In the genomic region with DNA sequence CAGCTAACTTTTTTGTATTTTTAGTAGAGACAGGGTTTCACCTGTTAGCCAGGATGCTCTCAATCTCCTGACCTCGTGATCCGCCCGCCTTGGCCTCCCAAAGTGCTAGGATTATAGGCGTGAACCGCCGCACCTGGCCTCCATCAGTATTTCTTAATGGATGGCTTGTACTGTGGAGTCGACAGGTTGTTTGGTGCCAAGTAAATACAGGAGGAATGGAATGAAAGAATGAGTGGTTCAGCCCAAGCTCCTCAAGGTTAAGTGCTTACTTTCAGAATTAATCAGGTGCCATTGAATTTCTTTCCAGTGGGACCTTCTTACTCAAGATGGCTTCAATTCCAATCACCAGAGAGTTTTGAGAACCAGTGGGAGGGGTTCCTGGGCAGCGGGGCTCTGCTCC, we compare ENCODE assay signal across 17 cellular contexts. TPM values are rescaled to one million over a fixed set of nuclear protein-coding genes. Genes with fewer than 3 reads are reported as not detected.
DNase-seq lines count a peak whose midpoint lies in the region; ATAC-seq, FAIRE-seq and TF ChIP-seq lines count a peak whose summit lies in the region.
"Had no signal": no experiment of that assay in that cellular context is flagged by ENCODE, and none has a peak within 500 bp of the region (broad histone marks: within the 10 kb centered on the region; RNA-seq: fewer than 3 reads in every experiment).

No MANE protein-coding gene starts in this region.

- ATAC-seq in psoas muscle (peak in 2 of 4 donors; percentile 1 to 12), GM21576 (IDR thresholded peaks at IDR 0.05; ENCODE audit: unreplicated experiment) (no peak)
- ATAC-seq: A549 had no signal

- POLR2A ChIA-PET in HEK293 (lab: Yijun Ruan, JAX), result interaction anchor here (0.6 kb wide), 1 partner anchor 14 kb away, joined by 7 read pairs; no protein-coding TSS in a partner anchor

- H3K36me3 Mint-ChIP-seq in endothelial cell (ENCODE audit: low read depth, unreplicated experiment), result no peaks in the 10 kb centered on the region

- TF ChIP-seq CTCF in HEK293 (tag by site-specific recombination; IDR thresholded peaks at IDR 0.05) (no peak), kidney (IDR thresholded peaks at IDR 0.05; ENCODE audit: borderline replicate concordance, extremely low read depth, insufficient read depth) (no peak), psoas muscle (IDR thresholded peaks at IDR 0.05) (no peak), endothelial cell (IDR thresholded peaks at IDR 0.05; ENCODE audit: unreplicated experiment) (no peak)

- WGBS in psoas muscle, 3 donors, result 56 to 85% (median 61%) methylated on average over 8 of the region's 8 CpGs

- DNase-seq in DMS79 (lab: John Stamatoyannopoulos, UW) (peak; percentile 63), kidney (peak; percentile 10), psoas muscle (no peak), endothelial cell (ENCODE audit: low spot score) (no peak), RPMI8226 (no peak), SKM-1 treated with dmso at 0.1 percent for 144 hours (lab: John Stamatoyannopoulos, UW; ENCODE audit: unreplicated experiment) (no peak)
- DNase-seq: Caco-2; CD8-positive, alpha-beta memory T cell; GOT3; H9 had no signal

- H3K4me1 ChIP-seq in HEK293 (ENCODE audit: control insufficient read depth, insufficient read depth, low read length) (no peaks in the 10 kb centered on the region), kidney (ENCODE audit: control insufficient read depth in 1 of 2, insufficient read depth in 1 of 2, low read depth in 1 of 2, low read length in 2 of 2) (no peaks in the 10 kb centered on the region), psoas muscle (peaks cover 16% of the 10 kb centered on the region)
- H3K4me1 ChIP-seq: A549, Caco-2 had no signal

- CTCF ChIA-PET in HEK293 (lab: Yijun Ruan, JAX), result interaction anchor here (0.6 to 3.8 kb wide), 5 partner anchors 9 to 106 kb away, joined by 3 to 34 read pairs (median 5); no protein-coding TSS in a partner anchor

- H3K27me3 Mint-ChIP-seq in endothelial cell (ENCODE audit: unreplicated experiment), result peaks cover 1% of the 10 kb centered on the region

- H3K36me3 ChIP-seq in HEK293 (ENCODE audit: control insufficient read depth in 2 of 2, insufficient read depth in 1 of 2, low read length in 2 of 2), result no peaks in the 10 kb centered on the region
- no peaks in the 10 kb centered on the region for H3K36me3 ChIP-seq in kidney (ENCODE audit: control insufficient read depth in 1 of 2, insufficient read depth in 2 of 2, low read length in 2 of 2)
- no peaks in the 10 kb centered on the region for H3K36me3 ChIP-seq in psoas muscle (ENCODE audit: insufficient read depth in 1 of 2, low read depth in 1 of 2)

- H3K9ac ChIP-seq in kidney (ENCODE audit: low read length in 2 of 2), result no peak overlapping the region

- H3K27me3 ChIP-seq in psoas muscle (ENCODE audit: insufficient read depth in 3 of 3, low read length in 2 of 3), result no peaks in the 10 kb centered on the region

- H3K27ac ChIP-seq in HEK293 (ENCODE audit: extremely low read depth, low read depth, low read length) (no peak overlapping the region), kidney (ENCODE audit: low read depth in 2 of 2, low read length in 2 of 2) (no peak overlapping the region), psoas muscle (peak overlapping the region; percentile 84)
- H3K27ac ChIP-seq: A549, HL-60 had no signal

- intact Hi-C loops in kidney (cut with DNase I), result no loop called here
- intact Hi-C loops in psoas muscle (cut with DNase I), result loop anchor here in 1 of 2 donors (5.0 kb wide), 1 partner anchor 34 kb away; the partner anchor contains the start of gene SMTNL2

- H3K4me1 Mint-ChIP-seq in endothelial cell (ENCODE audit: unreplicated experiment), result no peaks in the 10 kb centered on the region
- H3K4me1 Mint-ChIP-seq: CD8-positive, alpha-beta memory T cell had no signal

- no peaks in the 10 kb centered on the region for H3K9me3 Mint-ChIP-seq in endothelial cell (ENCODE audit: unreplicated experiment)
- H3K9me3 Mint-ChIP-seq: H9 had no signal

- no peak for FAIRE-seq in kidney (lab: Jason Lieb, UNC)
- FAIRE-seq: A549 had no signal

- no peak overlapping the region for H3K4me3 Mint-ChIP-seq in endothelial cell (ENCODE audit: unreplicated experiment)
- H3K4me3 Mint-ChIP-seq: CD8-positive, alpha-beta memory T cell; H9 had no signal

- no peaks in the 10 kb centered on the region for H3K9me3 ChIP-seq in HEK293 (ENCODE audit: control insufficient read depth, insufficient read depth, low read depth, low read length)
- H3K9me3 ChIP-seq in kidney (ENCODE audit: control insufficient read depth in 1 of 2, low read length in 2 of 2), result no peaks in the 10 kb centered on the region
- H3K9me3 ChIP-seq in psoas muscle, result peaks cover under 1% of the 10 kb centered on the region
- H3K9me3 ChIP-seq: Caco-2 had no signal

- H3K27ac Mint-ChIP-seq in endothelial cell (ENCODE audit: unreplicated experiment), result no peak overlapping the region
- H3K27ac Mint-ChIP-seq: CD8-positive, alpha-beta memory T cell; H9 had no signal

- H3K4me3 ChIP-seq in HEK293 (ENCODE audit: low read depth, low read length), result no peak overlapping the region
- H3K4me3 ChIP-seq in kidney (ENCODE audit: low read length in 2 of 2), result no peak overlapping the region
- H3K4me3 ChIP-seq in psoas muscle, result no peak overlapping the region
- H3K4me3 ChIP-seq: A549 had no signal

TF ChIP-seq in HEK293, 187 proteins besides CTCF, POLR2A, EP300 and RAD21:
- TF ChIP-seq, protein P1, sequence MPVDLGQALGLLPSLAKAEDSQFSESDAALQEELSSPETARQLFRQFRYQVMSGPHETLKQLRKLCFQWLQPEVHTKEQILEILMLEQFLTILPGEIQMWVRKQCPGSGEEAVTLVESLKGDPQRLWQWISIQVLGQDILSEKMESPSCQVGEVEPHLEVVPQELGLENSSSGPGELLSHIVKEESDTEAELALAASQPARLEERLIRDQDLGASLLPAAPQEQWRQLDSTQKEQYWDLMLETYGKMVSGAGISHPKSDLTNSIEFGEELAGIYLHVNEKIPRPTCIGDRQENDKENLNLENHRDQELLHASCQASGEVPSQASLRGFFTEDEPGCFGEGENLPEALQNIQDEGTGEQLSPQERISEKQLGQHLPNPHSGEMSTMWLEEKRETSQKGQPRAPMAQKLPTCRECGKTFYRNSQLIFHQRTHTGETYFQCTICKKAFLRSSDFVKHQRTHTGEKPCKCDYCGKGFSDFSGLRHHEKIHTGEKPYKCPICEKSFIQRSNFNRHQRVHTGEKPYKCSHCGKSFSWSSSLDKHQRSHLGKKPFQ (tag by site-specific recombination; IDR thresholded peaks at IDR 0.05), result no peak
- TF ChIP-seq SCRT1 (tag by site-specific recombination; IDR thresholded peaks at IDR 0.05; ENCODE audit: borderline replicate concordance) (0 out of 2 replicates have a peak, but pooled peaks have one; percentile 18), ZNF202 (tag by site-specific recombination; IDR thresholded peaks at IDR 0.05; ENCODE audit: borderline replicate concordance) (no peak), ZNF768 (tag by site-specific recombination; IDR thresholded peaks at IDR 0.05) (no peak), GLIS1 (tag by site-specific recombination; IDR thresholded peaks at IDR 0.05) (no peak), ZNF335 (tag by site-specific recombination; conservative IDR thresholded peaks at IDR 0.05) (no peak), ZNF302 (tag by site-specific recombination; IDR thresholded peaks at IDR 0.05; ENCODE audit: low read depth) (no peak)
TF ChIP-seq in HEK293: peak in this region for 1.

RNA-seq across cellular contexts. Expression of gene ALOX15, which starts 25.0 kb away (rescaled TPM):
- total RNA-seq in kidney (not detected), psoas muscle (under 1 TPM in 2 of 4 donors, not detected in 2; 0.10 to 0.36 TPM), endothelial cell (ENCODE audit: unreplicated experiment) (17.0 TPM)
- polyA plus RNA-seq in kidney (ENCODE audit: insufficient read depth, low read depth, low replicate concordance) (not detected), psoas muscle (not detected)
- total RNA-seq: CD8-positive, alpha-beta memory T cell; Daoy had no signal
- polyA plus RNA-seq: AG04450; BJ; CD8-positive, alpha-beta memory T cell had no signal

RNA-seq across cellular contexts. Expression of gene SMTNL2, which starts 32.1 kb away (rescaled TPM):
- total RNA-seq in kidney (25.6 TPM), psoas muscle (100 to 1,000 TPM; 248 to 524 (median 400) TPM), endothelial cell (ENCODE audit: unreplicated experiment) (0.59 TPM)
- polyA plus RNA-seq in kidney (ENCODE audit: insufficient read depth, low read depth, low replicate concordance) (58.1 TPM), psoas muscle (100 to 1,000 TPM in 2 of 3 donors, 10 to 100 TPM in 1; 20.7 to 318 (median 210) TPM)
- total RNA-seq: CD8-positive, alpha-beta memory T cell; Daoy had no signal
- polyA plus RNA-seq: BJ; CD8-positive, alpha-beta memory T cell had no signal

RNA-seq across cellular contexts. Expression of gene GGT6, which starts 56.1 kb away (rescaled TPM):
- total RNA-seq in kidney, result 16.8 TPM
- polyA plus RNA-seq in kidney (ENCODE audit: insufficient read depth, low read depth, low replicate concordance), result 51.4 TPM
- total RNA-seq in psoas muscle, result not detected
- polyA plus RNA-seq in psoas muscle, result under 1 TPM in 1 of 3 donors, not detected in 2; 0.03 TPM
- total RNA-seq in endothelial cell (ENCODE audit: unreplicated experiment), result not detected
- total RNA-seq: Caco-2; CD8-positive, alpha-beta memory T cell; Daoy had no signal
- polyA plus RNA-seq: A549; AG04450; BJ; CD8-positive, alpha-beta memory T cell had no signal

Comparison
In these comparisons a context has a peak if more than half of its experiments do, and no peak if none do; other contexts are left out.
1. DNase-seq: peak in DMS79 (single experiment) and kidney (single experiment); none in psoas muscle (0 of 2), endothelial cell (single experiment), RPMI8226 (single experiment) and SKM-1 treated with dmso at 0.1 percent for 144 hours (single experiment).
2. RNA of gene ALOX15, which starts 25.0 kb away (total RNA-seq): 17.0 TPM in endothelial cell (single experiment); 0.10 to 0.36 TPM in psoas muscle and not detected in kidney (single experiment); every median in the first group is over 10 times any median in the second.
3. RNA of gene SMTNL2, which starts 32.1 kb away (total RNA-seq): 248 to 524 TPM in psoas muscle and 25.6 TPM in kidney (single experiment); 0.59 TPM in endothelial cell (single experiment); every median in the first group is over 10 times any median in the second.
4. RNA of gene GGT6, which starts 56.1 kb away (total RNA-seq): 16.8 TPM in kidney (single experiment); not detected in psoas muscle and not detected in endothelial cell (single experiment); every median in the first group is over 10 times any median in the second.